In genomic region chr11:79439430-79439892, GRCh38 we compare ENCODE assay signal across 8 cellular contexts. TPM values are rescaled to one million over a fixed set of nuclear protein-coding genes. Genes with fewer than 3 reads are reported as not detected.
A peak's percentile ranks its signal among the peaks of the same experiment; 100 is the strongest.
DNase-seq lines count a peak whose midpoint lies in the region; ATAC-seq and TF ChIP-seq lines count a peak whose summit lies in the region.

No MANE protein-coding gene starts in this region.

- H3K27me3 Mint-ChIP-seq in Caco-2 (ENCODE audit: insufficient read depth, unreplicated experiment), result peaks cover 21% of the 10 kb centered on the region

- H3K36me3 Mint-ChIP-seq in Caco-2 (ENCODE audit: insufficient read depth, unreplicated experiment), result no peaks in the 10 kb centered on the region

- H3K27ac Mint-ChIP-seq in Caco-2 (ENCODE audit: unreplicated experiment), result no peak overlapping the region

- H3K9ac ChIP-seq in BLaER1, result peak overlapping the region; percentile 84

- H3K4me3 ChIP-seq in BLaER1 (peak overlapping the region; percentile 89), esophagus (ENCODE audit: low read depth in 1 of 2, low read length in 2 of 2) (peak overlapping the region; percentile 46 to 60), Caco-2 (ENCODE audit: low read depth, low read length) (no peak overlapping the region)

- H3K27ac ChIP-seq in BLaER1, result peak overlapping the region; percentile 71
- no peak overlapping the region for H3K27ac ChIP-seq in esophagus (ENCODE audit: low read depth in 2 of 2, low read length in 1 of 2)

- POLR2A ChIA-PET in Caco-2 (lab: Charles Lee), result no interaction called here

- no peak for TF ChIP-seq CTCF in Caco-2 (IDR thresholded peaks at IDR 0.05; ENCODE audit: insufficient read depth in 1 of 2, low read depth in 1 of 2, low read length in 1 of 2, severe bottlenecking in 1 of 2, unreplicated experiment in 1 of 2)

- H3K4me1 ChIP-seq in BLaER1, result peaks cover 39% of the 10 kb centered on the region
- peaks cover 5 to 6% of the 10 kb centered on the region in 2 donors for H3K4me1 ChIP-seq in esophagus (ENCODE audit: control insufficient read depth in 2 of 2, insufficient read depth in 2 of 2, low read length in 1 of 2)
- no peaks in the 10 kb centered on the region for H3K4me1 ChIP-seq in Caco-2

- H3K27me3 ChIP-seq in BLaER1, result peaks cover 80% of the 10 kb centered on the region
- H3K27me3 ChIP-seq in esophagus (ENCODE audit: control insufficient read depth in 1 of 2, insufficient read depth in 2 of 2, low read length in 2 of 2), result no peaks in the 10 kb centered on the region
- no peaks in the 10 kb centered on the region for H3K27me3 ChIP-seq in Caco-2 (replicated peaks; ENCODE audit: control insufficient read depth, insufficient read depth, low read length)

- ATAC-seq in activated CD4-positive, CD25-positive, alpha-beta regulatory T cell treated with anti-CD3 and anti-CD28 coated beads, Interleukin-2, amount 50 U/mL, for 24 hours, result no peak

- intact Hi-C loops in Caco-2 (cut with micrococcal nuclease; ENCODE audit: unreplicated experiment), result no loop called here

- no peak overlapping the region for H3K4me3 Mint-ChIP-seq in Caco-2 (ENCODE audit: unreplicated experiment)

- H3K9me3 ChIP-seq in BLaER1 (no peaks in the 10 kb centered on the region), esophagus (ENCODE audit: control insufficient read depth in 2 of 2, insufficient read depth in 1 of 2, low read depth in 1 of 2, low read length in 1 of 2) (peaks cover 0 to 1% of the 10 kb centered on the region in 2 donors), Caco-2 (peaks cover 5% of the 10 kb centered on the region; the same call in 1 of the 2 replicates)

- DNase-seq in NCI-H524 (lab: John Stamatoyannopoulos, UW) (peak; percentile 4 to 66), occipital lobe (lab: John Stamatoyannopoulos, UW) (peak; percentile 48), Caco-2 (no peak), DMS153 (lab: John Stamatoyannopoulos, UW) (no peak)
- DNase-seq in activated CD4-positive, alpha-beta T cell treated with anti-CD3 and anti-CD28 coated beads, Interleukin-2, amount 50 U/mL, for 48 hours, result no peak

- peaks cover 11% of the 10 kb centered on the region for H3K9me3 Mint-ChIP-seq in Caco-2 (ENCODE audit: unreplicated experiment)

- no TSS peak for BruUV-seq in Caco-2 (replicated peaks; lab: Mats Ljungman, UMichigan)

- peak overlapping the region; percentile 93 for H3K4me2 ChIP-seq in BLaER1

- peaks cover 52% of the 10 kb centered on the region for H4K20me1 ChIP-seq in BLaER1

- CTCF ChIA-PET in Caco-2 (lab: Charles Lee), result interaction anchor here (0.7 kb wide), 1 partner anchor 447 kb away, joined by 5 read pairs; no protein-coding TSS in a partner anchor

- H3K4me1 Mint-ChIP-seq in Caco-2 (ENCODE audit: low read depth, unreplicated experiment), result no peaks in the 10 kb centered on the region

- H3K36me3 ChIP-seq in BLaER1, result no peaks in the 10 kb centered on the region
- no peaks in the 10 kb centered on the region for H3K36me3 ChIP-seq in esophagus (ENCODE audit: control insufficient read depth in 2 of 2, insufficient read depth in 2 of 2, low read length in 1 of 2)
- H3K36me3 ChIP-seq in Caco-2 (ENCODE audit: control insufficient read depth, insufficient read depth, low read length), result no peaks in the 10 kb centered on the region

- WGBS in esophagus, 2 donors, result 2 to 4% methylated on average over 19 to 22 of the region's 22 CpGs

RNA-seq across cellular contexts. Expression of gene TENM4, which starts 1.4 kb away (rescaled TPM):
- polyA plus RNA-seq in esophagus, result 1 to 10 TPM; 1.3 to 4.1 TPM
- total RNA-seq in occipital lobe, result 112 TPM
- total RNA-seq in Caco-2 (2022), result 1.1 and 2.0 TPM in 2 replicates

Comparison
In these comparisons a context has a peak if more than half of its experiments do, and no peak if none do; other contexts are left out.
1. DNase-seq: peak in NCI-H524 (2 of 2) and occipital lobe (single experiment); none in Caco-2 (0 of 2), DMS153 (single experiment) and activated CD4-positive, alpha-beta T cell treated with anti-CD3 and anti-CD28 coated beads, Interleukin-2, amount 50 U/mL, for 48 hours (0 of 2).
2. RNA of gene TENM4, which starts 1.4 kb away (total RNA-seq): 112 TPM in occipital lobe (single experiment); 1.1 to 2.0 TPM in Caco-2; every median in the first group is over 10 times any median in the second.